12 cellular contexts compared by ENCODE assay signal in the genomic region with DNA sequence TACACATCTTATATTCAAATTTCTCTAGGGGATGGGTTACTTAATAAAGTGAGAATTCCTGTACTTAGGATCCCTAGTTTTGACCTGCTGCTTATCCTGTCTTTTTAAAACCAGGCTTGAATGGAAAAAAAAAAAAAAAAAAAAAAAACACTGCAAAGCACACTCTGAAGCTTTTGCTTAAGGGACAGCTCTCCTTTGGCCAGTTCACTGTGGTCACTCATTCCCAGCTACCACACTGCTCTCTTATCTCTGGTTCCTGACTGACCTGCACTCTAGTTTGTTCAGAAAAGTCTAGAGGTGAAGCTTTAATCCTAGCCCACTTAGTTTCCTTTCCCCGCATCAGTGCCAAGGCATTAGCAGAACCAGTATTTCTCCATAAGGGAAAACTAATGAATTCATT.
DNase-seq lines count a peak whose midpoint lies in the region; ATAC-seq and TF ChIP-seq lines count a peak whose summit lies in the region.
"Had no signal": no experiment of that assay in that cellular context is flagged by ENCODE, and none has a peak within 500 bp of the region (broad histone marks: within the 10 kb centered on the region; RNA-seq: fewer than 3 reads in every experiment).

No MANE protein-coding gene starts in this region.

- POLR2A ChIA-PET in A673 (lab: Charles Lee; ENCODE audit: low non-redundant PET): interaction anchor here (0.7 kb wide), 1 partner anchor 32 kb away, joined by 14 read pairs; no protein-coding TSS in a partner anchor

- peaks cover 45% of the 10 kb centered on the region for H3K4me1 Mint-ChIP-seq in GM23338
- peaks cover 4% of the 10 kb centered on the region for H3K4me1 Mint-ChIP-seq in nephron progenitor cell

- CTCF ChIA-PET in A673 (lab: Charles Lee): interaction anchor here (0.7 to 1.5 kb wide), 3 partner anchors 11 to 26 kb away, joined by 3 to 8 read pairs (median 3); no protein-coding TSS in a partner anchor

- H3F3A ChIP-seq in GM23338 (replicated peaks; ENCODE audit: low read depth): no peaks in the 10 kb centered on the region

- intact Hi-C loops in A673 (cut with micrococcal nuclease; ENCODE audit: unreplicated experiment): loop anchor here (5.0 kb wide), 3 partner anchors 83 to 348 kb away; a partner anchor contains a TSS
- intact Hi-C loops in dorsolateral prefrontal cortex (cut with DNase I): loop anchor here (10.0 kb wide), 2 partner anchors 341 to 351 kb away; no protein-coding TSS in a partner anchor

- no peaks in the 10 kb centered on the region for H3K9me3 ChIP-seq in A673 (ENCODE audit: low read depth, low read length, poor library complexity, severe bottlenecking)
- H3K9me3 ChIP-seq: BE2C had no signal

- H2AFZ ChIP-seq in GM23338: no peak overlapping the region

- H3K36me3 ChIP-seq in A673 (ENCODE audit: insufficient read depth, low read length, poor library complexity, severe bottlenecking): no peaks in the 10 kb centered on the region
- H3K36me3 ChIP-seq in GM23338 (ENCODE audit: insufficient read depth): no peaks in the 10 kb centered on the region
- H3K36me3 ChIP-seq: BE2C had no signal

- DNase-seq in A673 (ENCODE audit: low spot score) (no peak), GM23338 (ENCODE audit: low spot score) (no peak), dorsolateral prefrontal cortex (no peak), nephron progenitor cell (no peak), NCI-H1930 (lab: John Stamatoyannopoulos, UW) (no peak)
- no peak for DNase-seq in stimulated activated CD4-positive, alpha-beta T cell treated with anti-CD3 and anti-CD28 coated beads, Interleukin-12 subunit alpha, Interleukin-12 subunit beta, amount 100 ng/mL, for 4 hours
- DNase-seq: BE2C; CD4-positive, alpha-beta memory T cell; DND-41; GF-D8 had no signal

- H3K79me2 ChIP-seq in GM23338 (replicated peaks; ENCODE audit: insufficient read depth): no peaks in the 10 kb centered on the region

- H3K27ac Mint-ChIP-seq in GM23338: peak overlapping the region; percentile 88
- peak overlapping the region; percentile 79 for H3K27ac Mint-ChIP-seq in nephron progenitor cell
- H3K27ac Mint-ChIP-seq: CD4-positive, alpha-beta memory T cell had no signal

- no peaks in the 10 kb centered on the region for H4K20me1 ChIP-seq in GM23338 (replicated peaks; ENCODE audit: insufficient read depth)

- H3K4me1 ChIP-seq in A673 (ENCODE audit: insufficient read depth, low read length, poor library complexity, severe bottlenecking): peaks cover 54% of the 10 kb centered on the region
- peaks cover 42% of the 10 kb centered on the region for H3K4me1 ChIP-seq in GM23338 (ENCODE audit: insufficient read depth)
- H3K4me1 ChIP-seq: BE2C had no signal

- H3K27ac ChIP-seq in A673 (ENCODE audit: low read depth, low read length, poor library complexity, severe bottlenecking) (peak overlapping the region; percentile 36), GM23338 (ENCODE audit: low read depth) (no peak overlapping the region; the same call in 1 of the 2 replicates), dorsolateral prefrontal cortex (peak overlapping the region in 41 of 59 donors; percentile 1 to 84 (median 61))
- H3K27ac ChIP-seq: C4-2B had no signal

- peaks cover 2% of the 10 kb centered on the region for H3K27me3 Mint-ChIP-seq in GM23338 (ENCODE audit: insufficient read depth, low read depth, poor library complexity)
- no peaks in the 10 kb centered on the region for H3K27me3 Mint-ChIP-seq in nephron progenitor cell (ENCODE audit: low read depth, poor library complexity)
- H3K27me3 Mint-ChIP-seq: CD4-positive, alpha-beta memory T cell had no signal

- H3K27me3 ChIP-seq in A673 (replicated peaks; ENCODE audit: insufficient read depth, low read depth, low read length, poor library complexity) (no peaks in the 10 kb centered on the region), GM23338 (ENCODE audit: insufficient read depth) (no peaks in the 10 kb centered on the region), dorsolateral prefrontal cortex (no peaks in the 10 kb centered on the region)
- H3K27me3 ChIP-seq: BE2C had no signal

- ATAC-seq in GM23338 (peak; percentile 48), GM19452 (IDR thresholded peaks at IDR 0.05; ENCODE audit: unreplicated experiment) (no peak)

- no TSS peak for BruUV-seq in A673 (replicated peaks; lab: Mats Ljungman, UMichigan)

- H3K9me2 ChIP-seq in GM23338 (ENCODE audit: insufficient read depth): no peaks in the 10 kb centered on the region

- H3K9me3 Mint-ChIP-seq in GM23338: no peaks in the 10 kb centered on the region
- H3K9me3 Mint-ChIP-seq in nephron progenitor cell: no peaks in the 10 kb centered on the region

- no peaks in the 10 kb centered on the region; the same call in 2 of the 3 replicates for H3K36me3 Mint-ChIP-seq in GM23338 (ENCODE audit: low read depth)
- H3K36me3 Mint-ChIP-seq in nephron progenitor cell (ENCODE audit: low read depth): no peaks in the 10 kb centered on the region
- H3K36me3 Mint-ChIP-seq: CD4-positive, alpha-beta memory T cell had no signal

- H3K4me3 Mint-ChIP-seq in GM23338 (no peak overlapping the region), nephron progenitor cell (no peak overlapping the region)
- H3K4me3 Mint-ChIP-seq: CD4-positive, alpha-beta memory T cell had no signal

- H3K4me3 ChIP-seq in A673 (ENCODE audit: low read depth, low read length, poor library complexity, severe bottlenecking): no peak overlapping the region
- no peak overlapping the region for H3K4me3 ChIP-seq in GM23338
- no peak overlapping the region for H3K4me3 ChIP-seq in dorsolateral prefrontal cortex

- TF ChIP-seq CTCF in A673 (conservative IDR thresholded peaks at IDR 0.05; ENCODE audit: low read depth, low read length) (no peak), GM23338 (conservative IDR thresholded peaks at IDR 0.05; ENCODE audit: low read depth in 2 of 2) (no peak), dorsolateral prefrontal cortex (IDR thresholded peaks at IDR 0.05 in 54 of 56, conservative IDR thresholded peaks at IDR 0.05 in 2 of 56; ENCODE audit: low read depth in 1 of 56, partially characterized antibody in 56 of 56) (no peak), nephron progenitor cell (IDR thresholded peaks at IDR 0.05) (no peak)

- no peak overlapping the region for H3K4me2 ChIP-seq in GM23338

TF ChIP-seq in GM23338, 12 proteins besides CTCF, POLR2A, EP300 and RAD21 (continues in another document):
- no peak for TF ChIP-seq ZNF114 (CRISPR knock-in tag; IDR thresholded peaks at IDR 0.05)
- TF ChIP-seq ZNF331 (CRISPR knock-in tag; IDR thresholded peaks at IDR 0.05; ENCODE audit: low read depth): no peak
- TF ChIP-seq, protein P1, sequence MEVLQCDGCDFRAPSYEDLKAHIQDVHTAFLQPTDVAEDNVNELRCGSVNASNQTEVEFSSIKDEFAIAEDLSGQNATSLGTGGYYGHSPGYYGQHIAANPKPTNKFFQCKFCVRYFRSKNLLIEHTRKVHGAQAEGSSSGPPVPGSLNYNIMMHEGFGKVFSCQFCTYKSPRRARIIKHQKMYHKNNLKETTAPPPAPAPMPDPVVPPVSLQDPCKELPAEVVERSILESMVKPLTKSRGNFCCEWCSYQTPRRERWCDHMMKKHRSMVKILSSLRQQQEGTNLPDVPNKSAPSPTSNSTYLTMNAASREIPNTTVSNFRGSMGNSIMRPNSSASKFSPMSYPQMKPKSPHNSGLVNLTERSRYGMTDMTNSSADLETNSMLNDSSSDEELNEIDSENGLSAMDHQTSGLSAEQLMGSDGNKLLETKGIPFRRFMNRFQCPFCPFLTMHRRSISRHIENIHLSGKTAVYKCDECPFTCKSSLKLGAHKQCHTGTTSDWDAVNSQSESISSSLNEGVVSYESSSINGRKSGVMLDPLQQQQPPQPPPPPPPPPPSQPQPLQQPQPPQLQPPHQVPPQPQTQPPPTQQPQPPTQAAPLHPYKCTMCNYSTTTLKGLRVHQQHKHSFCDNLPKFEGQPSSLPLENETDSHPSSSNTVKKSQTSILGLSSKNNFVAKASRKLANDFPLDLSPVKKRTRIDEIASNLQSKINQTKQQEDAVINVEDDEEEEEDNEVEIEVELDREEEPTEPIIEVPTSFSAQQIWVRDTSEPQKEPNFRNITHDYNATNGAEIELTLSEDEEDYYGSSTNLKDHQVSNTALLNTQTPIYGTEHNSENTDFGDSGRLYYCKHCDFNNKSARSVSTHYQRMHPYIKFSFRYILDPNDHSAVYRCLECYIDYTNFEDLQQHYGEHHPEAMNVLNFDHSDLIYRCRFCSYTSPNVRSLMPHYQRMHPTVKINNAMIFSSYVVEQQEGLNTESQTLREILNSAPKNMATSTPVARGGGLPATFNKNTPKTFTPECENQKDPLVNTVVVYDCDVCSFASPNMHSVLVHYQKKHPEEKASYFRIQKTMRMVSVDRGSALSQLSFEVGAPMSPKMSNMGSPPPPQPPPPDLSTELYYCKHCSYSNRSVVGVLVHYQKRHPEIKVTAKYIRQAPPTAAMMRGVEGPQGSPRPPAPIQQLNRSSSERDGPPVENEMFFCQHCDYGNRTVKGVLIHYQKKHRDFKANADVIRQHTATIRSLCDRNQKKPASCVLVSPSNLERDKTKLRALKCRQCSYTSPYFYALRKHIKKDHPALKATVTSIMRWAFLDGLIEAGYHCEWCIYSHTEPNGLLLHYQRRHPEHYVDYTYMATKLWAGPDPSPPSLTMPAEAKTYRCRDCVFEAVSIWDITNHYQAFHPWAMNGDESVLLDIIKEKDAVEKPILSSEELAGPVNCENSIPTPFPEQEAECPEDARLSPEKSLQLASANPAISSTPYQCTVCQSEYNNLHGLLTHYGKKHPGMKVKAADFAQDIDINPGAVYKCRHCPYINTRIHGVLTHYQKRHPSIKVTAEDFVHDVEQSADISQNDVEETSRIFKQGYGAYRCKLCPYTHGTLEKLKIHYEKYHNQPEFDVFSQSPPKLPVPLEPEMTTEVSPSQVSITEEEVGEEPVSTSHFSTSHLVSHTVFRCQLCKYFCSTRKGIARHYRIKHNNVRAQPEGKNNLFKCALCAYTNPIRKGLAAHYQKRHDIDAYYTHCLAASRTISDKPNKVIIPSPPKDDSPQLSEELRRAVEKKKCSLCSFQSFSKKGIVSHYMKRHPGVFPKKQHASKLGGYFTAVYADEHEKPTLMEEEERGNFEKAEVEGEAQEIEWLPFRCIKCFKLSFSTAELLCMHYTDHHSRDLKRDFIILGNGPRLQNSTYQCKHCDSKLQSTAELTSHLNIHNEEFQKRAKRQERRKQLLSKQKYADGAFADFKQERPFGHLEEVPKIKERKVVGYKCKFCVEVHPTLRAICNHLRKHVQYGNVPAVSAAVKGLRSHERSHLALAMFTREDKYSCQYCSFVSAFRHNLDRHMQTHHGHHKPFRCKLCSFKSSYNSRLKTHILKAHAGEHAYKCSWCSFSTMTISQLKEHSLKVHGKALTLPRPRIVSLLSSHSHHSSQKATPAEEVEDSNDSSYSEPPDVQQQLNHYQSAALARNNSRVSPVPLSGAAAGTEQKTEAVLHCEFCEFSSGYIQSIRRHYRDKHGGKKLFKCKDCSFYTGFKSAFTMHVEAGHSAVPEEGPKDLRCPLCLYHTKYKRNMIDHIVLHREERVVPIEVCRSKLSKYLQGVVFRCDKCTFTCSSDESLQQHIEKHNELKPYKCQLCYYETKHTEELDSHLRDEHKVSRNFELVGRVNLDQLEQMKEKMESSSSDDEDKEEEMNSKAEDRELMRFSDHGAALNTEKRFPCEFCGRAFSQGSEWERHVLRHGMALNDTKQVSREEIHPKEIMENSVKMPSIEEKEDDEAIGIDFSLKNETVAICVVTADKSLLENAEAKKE (CRISPR knock-in tag; IDR thresholded peaks at IDR 0.05): no peak
- no peak for TF ChIP-seq CREB1 (CRISPR knock-in tag; IDR thresholded peaks at IDR 0.05; ENCODE audit: low read depth)
- no peak for TF ChIP-seq NANOG (IDR thresholded peaks at IDR 0.05; ENCODE audit: borderline replicate concordance)
